In the genomic region with DNA sequence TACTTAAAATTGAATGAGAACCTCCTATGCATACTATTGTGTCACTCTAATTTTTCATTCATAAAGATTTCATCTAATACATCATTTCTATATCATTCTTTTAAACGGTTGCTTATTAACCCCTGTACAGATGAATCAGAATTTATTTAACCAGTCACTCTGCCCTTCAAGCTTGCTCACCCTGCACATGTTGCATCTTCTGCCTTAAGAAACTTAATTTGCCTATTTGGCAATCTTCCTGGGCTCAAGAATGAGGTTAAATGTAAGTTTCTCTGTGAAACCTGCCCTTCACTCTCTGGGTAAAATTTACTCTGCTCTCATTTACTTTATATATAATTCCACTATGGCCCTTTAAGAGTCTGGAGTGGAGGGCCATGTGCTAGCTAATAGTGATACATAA, we compare ENCODE assay signal across 16 cellular contexts.
"Had no signal": no experiment of that assay in that cellular context is flagged by ENCODE, and none has a peak within 500 bp of the region (broad histone marks: within the 10 kb centered on the region; RNA-seq: fewer than 3 reads in every experiment).

No MANE protein-coding gene starts in this region.

- FAIRE-seq: colon, small intestine, urothelium cell line had no signal

- H3K4me3 ChIP-seq: gastrocnemius medialis, left ventricle myocardium inferior, lower lobe of right lung, suprapubic skin, thyroid gland had no signal

- H3K27me3 ChIP-seq: gastrocnemius medialis, suprapubic skin, thyroid gland had no signal

- H3K4me1 ChIP-seq: gastrocnemius medialis, lower lobe of right lung, suprapubic skin, thyroid gland had no signal

- H3K9me3 ChIP-seq: gastrocnemius medialis, left ventricle myocardium inferior, lower lobe of right lung, suprapubic skin, thyroid gland had no signal

- H3K36me3 ChIP-seq: gastrocnemius medialis, left ventricle myocardium inferior, lower lobe of right lung, suprapubic skin, thyroid gland had no signal

- DNase-seq: effector memory CD8-positive, alpha-beta T cell; gastrocnemius medialis; glutamatergic neuron; islet precursor cell; left ventricle myocardium inferior; lower lobe of right lung; natural killer cell; posterior cingulate gyrus; right cardiac atrium; small intestine; stimulated activated CD4-positive, alpha-beta T cell treated with anti-CD3 and anti-CD28 coated beads, Interleukin-12 subunit alpha, Interleukin-12 subunit beta, amount 100 ng/mL, for 4 hours; stimulated activated naive CD4-positive, alpha-beta T cell; thyroid gland had no signal

- ATAC-seq: effector memory CD8-positive, alpha-beta T cell; gastrocnemius medialis; lower lobe of right lung; natural killer cell; right cardiac atrium had no signal

- H3K27ac ChIP-seq: gastrocnemius medialis, left ventricle myocardium inferior, lower lobe of right lung, suprapubic skin, thyroid gland had no signal
